10 cellular contexts compared by ENCODE assay signal in genomic region chr3:171446801-171447578, GRCh38. TPM values are rescaled to one million over a fixed set of nuclear protein-coding genes. Genes with fewer than 3 reads are reported as not detected.
DNase-seq lines count a peak whose midpoint lies in the region; ATAC-seq lines count a peak whose summit lies in the region.
"Had no signal": no experiment of that assay in that cellular context is flagged by ENCODE, and none has a peak within 500 bp of the region (broad histone marks: within the 10 kb centered on the region; RNA-seq: fewer than 3 reads in every experiment).

No MANE protein-coding gene starts in this region.

- H3K36me3 ChIP-seq in naive thymus-derived CD4-positive, alpha-beta T cell (ENCODE audit: control insufficient read depth in 2 of 3, insufficient read depth in 3 of 3, low read length in 3 of 3): no peaks in the 10 kb centered on the region
- H3K36me3 ChIP-seq: suprapubic skin had no signal

- in situ Hi-C loops in T47D (cut with HindIII; ENCODE audit: low pct_unique_long_range_greater_than_20kb, low sequenced_read_pairs): no loop called here

- H3K9me3 ChIP-seq in naive thymus-derived CD4-positive, alpha-beta T cell (ENCODE audit: control insufficient read depth in 2 of 3, low read length in 3 of 3): no peaks in the 10 kb centered on the region
- H3K9me3 ChIP-seq: suprapubic skin had no signal

- no peaks in the 10 kb centered on the region for H3K9me3 Mint-ChIP-seq in naive thymus-derived CD4-positive, alpha-beta T cell

- H3K4me1 Mint-ChIP-seq in naive thymus-derived CD4-positive, alpha-beta T cell: peaks cover 29 to 69% (median 63%) of the 10 kb centered on the region in 7 donors

- H3K27me3 ChIP-seq in naive thymus-derived CD4-positive, alpha-beta T cell (ENCODE audit: control insufficient read depth in 2 of 2, insufficient read depth in 2 of 2, low read length in 2 of 2): no peaks in the 10 kb centered on the region
- H3K27me3 ChIP-seq: suprapubic skin had no signal

- H3K4me3 Mint-ChIP-seq in naive thymus-derived CD4-positive, alpha-beta T cell: peak overlapping the region in 8 of 10 donors; percentile 16 to 68 (median 44)

- peak; percentile 90 for DNase-seq in EL
- peak; percentile 96 for DNase-seq in M059J (ENCODE audit: low read depth)
- peak; percentile 37 to 77 for DNase-seq in T47D (ENCODE audit: low read depth in 1 of 2, low spot score in 1 of 2)
- no peak for DNase-seq in naive thymus-derived CD4-positive, alpha-beta T cell
- DNase-seq in Right ventricle myocardium superior: no peak
- DNase-seq in C1 segment of cervical spinal cord (lab: John Stamatoyannopoulos, UW): no peak
- DNase-seq: NCI-H526 treated with DMSO at 0.1 percent for 48 hours had no signal

- no peaks in the 10 kb centered on the region for H3K27me3 Mint-ChIP-seq in naive thymus-derived CD4-positive, alpha-beta T cell

- intact Hi-C loops in naive thymus-derived CD4-positive, alpha-beta T cell (cut with micrococcal nuclease): loop anchor here in 1 of 2 donors (1.0 kb wide), 1 partner anchor 13 kb away; the partner anchor contains the start of gene TNIK
- intact Hi-C loops in Right ventricle myocardium superior (cut with DNase I): no loop called here

- no peak overlapping the region for H3K27ac ChIP-seq in naive thymus-derived CD4-positive, alpha-beta T cell (ENCODE audit: low read depth, low read length)
- H3K27ac ChIP-seq: KMS-11, suprapubic skin had no signal

- CTCF ChIA-PET in naive thymus-derived CD4-positive, alpha-beta T cell (lab: Charles Lee): interaction anchor here (0.5 to 0.7 kb wide), 5 partner anchors 42 to 1585 kb away, joined by 3 read pairs; no protein-coding TSS in a partner anchor

- POLR2A ChIA-PET in naive thymus-derived CD4-positive, alpha-beta T cell (lab: Charles Lee): interaction anchor here (0.7 to 1.2 kb wide), 3 partner anchors 14 to 241 kb away, joined by 3 to 5 read pairs (median 3); no protein-coding TSS in a partner anchor

- ATAC-seq in naive thymus-derived CD4-positive, alpha-beta T cell: no peak
- ATAC-seq in HG02885 (IDR thresholded peaks at IDR 0.05; ENCODE audit: poor library complexity, unreplicated experiment) (no peak), Right ventricle myocardium superior (ENCODE audit: poor library complexity) (no peak)

- H3K27ac Mint-ChIP-seq in naive thymus-derived CD4-positive, alpha-beta T cell: peak overlapping the region in 4 of 9 donors; percentile 33 to 57 (median 44)

- H3K4me1 ChIP-seq in naive thymus-derived CD4-positive, alpha-beta T cell (ENCODE audit: control insufficient read depth in 2 of 2, insufficient read depth in 2 of 2, low read length in 2 of 2): peaks cover 19% of the 10 kb centered on the region in 2 donors
- H3K4me1 ChIP-seq: suprapubic skin had no signal

- no peak overlapping the region for H3K4me3 ChIP-seq in naive thymus-derived CD4-positive, alpha-beta T cell (ENCODE audit: low read length)
- H3K4me3 ChIP-seq: suprapubic skin had no signal

- H3K36me3 Mint-ChIP-seq in naive thymus-derived CD4-positive, alpha-beta T cell: peaks cover 0 to 26% (median 11%) of the 10 kb centered on the region in 5 donors

RNA-seq across cellular contexts. Expression of gene TNIK, which starts 13.2 kb away (rescaled TPM):
- total RNA-seq in M059J (2014; rRNA removed; shearing (Covaris generic)): 12.7 and 26.3 TPM in 2 replicates
- total RNA-seq in naive thymus-derived CD4-positive, alpha-beta T cell: 10 to 100 TPM; 61.6 to 74.9 (median 73.6) TPM
- 10 to 100 TPM; 20.2 to 22.1 TPM for polyA plus RNA-seq in naive thymus-derived CD4-positive, alpha-beta T cell
- total RNA-seq in Right ventricle myocardium superior: 22.5 TPM

Comparison
In these comparisons a context has a peak if more than half of its experiments do, and no peak if none do; other contexts are left out.
1. DNase-seq: peak in EL (single experiment), M059J (single experiment) and T47D (2 of 2); none in naive thymus-derived CD4-positive, alpha-beta T cell (0 of 9), Right ventricle myocardium superior (single experiment) and C1 segment of cervical spinal cord (0 of 14).